Comparison of ENCODE assay signal across 9 cellular contexts in the genomic region with DNA sequence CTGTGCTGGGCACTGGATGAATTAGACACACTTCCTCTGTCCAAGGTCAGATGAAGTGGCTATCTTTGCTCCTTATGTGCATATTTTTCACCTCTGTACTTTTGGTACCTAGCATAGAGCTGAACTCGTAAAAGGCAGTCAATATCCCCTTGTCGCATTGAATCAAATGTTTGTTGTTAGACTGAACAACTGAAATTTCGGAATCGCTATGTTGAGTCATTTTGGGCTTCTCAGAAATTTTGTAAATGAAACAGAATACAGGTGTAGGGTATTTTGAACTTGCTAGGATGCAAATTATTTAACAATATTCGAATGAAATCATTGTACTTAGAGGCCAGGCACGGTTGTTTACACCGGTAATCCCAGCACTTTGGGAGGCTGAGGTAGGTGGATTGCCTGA.
"Had no signal": no experiment of that assay in that cellular context is flagged by ENCODE, and none has a peak within 500 bp of the region (broad histone marks: within the 10 kb centered on the region; RNA-seq: fewer than 3 reads in every experiment).

No MANE protein-coding gene starts in this region.

- H3K4me1 ChIP-seq: HAP-1 had no signal

- DNase-seq: GM23248, GOT3, H7, HFFc6, IMR-90, KG1 had no signal

- H2AFZ ChIP-seq: GM23248 had no signal

- H3K4me3 ChIP-seq: GM23248, HAP-1, K562 had no signal

- H3K9ac ChIP-seq: GM23248 had no signal

- H3K27ac ChIP-seq: GM23248 had no signal

- H3K36me3 ChIP-seq: HAP-1 had no signal

- ATAC-seq: HCT116, K562 had no signal

- H3K9me3 ChIP-seq: HAP-1 had no signal
